In the genomic region with DNA sequence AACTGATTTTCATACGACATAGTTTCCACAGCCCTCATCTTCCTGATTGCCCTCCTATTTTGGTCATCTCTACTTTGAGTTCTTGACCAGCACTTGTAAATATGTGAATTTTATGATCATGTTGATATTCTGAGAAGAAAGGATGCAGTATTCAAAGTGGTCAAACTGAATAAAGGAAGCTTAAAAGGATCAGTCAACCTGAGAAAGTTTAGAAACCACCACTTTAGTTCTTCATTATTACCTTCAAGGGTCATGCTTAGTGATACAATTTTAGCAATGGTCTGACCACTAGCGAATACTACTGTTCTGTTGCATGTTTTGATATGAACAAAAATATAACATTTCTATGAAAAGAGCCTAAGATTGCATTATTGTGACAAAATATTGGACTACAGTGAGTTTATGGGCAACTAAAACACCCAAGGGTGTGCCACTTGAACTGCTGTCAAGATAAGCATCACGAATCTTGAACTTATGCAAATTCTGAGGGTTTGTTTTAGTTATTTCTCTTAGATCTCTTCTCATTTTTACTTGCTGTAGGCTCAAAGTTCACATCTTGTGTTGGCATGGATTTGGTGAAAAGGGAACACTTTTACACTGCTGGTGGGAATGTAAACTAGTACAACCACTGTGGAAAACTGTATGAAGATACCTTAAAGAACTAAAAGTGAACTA, we compare ENCODE assay signal across 15 cellular contexts.
"Had no signal": no experiment of that assay in that cellular context is flagged by ENCODE, and none has a peak within 500 bp of the region (broad histone marks: within the 10 kb centered on the region; RNA-seq: fewer than 3 reads in every experiment).

No MANE protein-coding gene starts in this region.

- DNase-seq: activated CD4-positive, alpha-beta T cell treated with anti-CD3 and anti-CD28 coated beads for 48 hours; activated CD8-positive, alpha-beta T cell treated with anti-CD3 and anti-CD28 coated beads, Interleukin-2, amount 10 ng/mL, durations not matched to agents 7 days and 5 days; activated naive CD4-positive, alpha-beta T cell; foreskin keratinocyte; immature natural killer cell; left colon; mucosa of descending colon; naive thymus-derived CD8-positive, alpha-beta T cell; right lobe of liver; transverse colon had no signal

- H3K4me1 ChIP-seq: prostate gland had no signal

- H3K27me3 ChIP-seq: foreskin keratinocyte, neutrophil, right lobe of liver, transverse colon had no signal

- H3K36me3 Mint-ChIP-seq: immature natural killer cell; stimulated activated effector memory CD8-positive, alpha-beta T cell treated with anti-CD3 and anti-CD28 coated beads, Interleukin-12 subunit alpha, Interleukin-12 subunit beta, amount 100 ng/mL, for 72 hours had no signal

- H3K4me3 Mint-ChIP-seq: activated CD8-positive, alpha-beta T cell treated with anti-CD3 and anti-CD28 coated beads, Interleukin-2, amount 10 ng/mL, durations not matched to agents 7 days and 5 days; activated T-helper 1 cell treated with anti-CD3 and anti-CD28 coated beads, Interleukin-12 subunit alpha, Interleukin-12 subunit beta, Interleukin-2, Interleukin-4 antibody, amounts not matched to agents 30 ng/mL and 10 ng/mL and 1 ng/mL, durations not matched to agents 14 hours and 24 hours and 36 hours; immature natural killer cell; naive thymus-derived CD8-positive, alpha-beta T cell; stimulated activated effector memory CD8-positive, alpha-beta T cell treated with anti-CD3 and anti-CD28 coated beads, Interleukin-12 subunit alpha, Interleukin-12 subunit beta, amount 100 ng/mL, for 72 hours; WTC11 had no signal

- H3K4me1 Mint-ChIP-seq: immature natural killer cell; naive thymus-derived CD8-positive, alpha-beta T cell; stimulated activated effector memory CD8-positive, alpha-beta T cell treated with anti-CD3 and anti-CD28 coated beads, Interleukin-12 subunit alpha, Interleukin-12 subunit beta, amount 100 ng/mL, for 72 hours had no signal

- H3K4me3 ChIP-seq: mucosa of descending colon, prostate gland, right lobe of liver, transverse colon had no signal

- H3K9me3 ChIP-seq: neutrophil, prostate gland, right lobe of liver, transverse colon had no signal

- H3K27ac ChIP-seq: foreskin keratinocyte, neutrophil, prostate gland, right lobe of liver, transverse colon had no signal

- ATAC-seq: activated CD8-positive, alpha-beta T cell treated with anti-CD3 and anti-CD28 coated beads, Interleukin-2, amount 10 ng/mL, durations not matched to agents 7 days and 5 days; foreskin keratinocyte; left colon; mucosa of descending colon; naive thymus-derived CD8-positive, alpha-beta T cell; right lobe of liver; stimulated activated effector memory CD8-positive, alpha-beta T cell treated with anti-CD3 and anti-CD28 coated beads, Interleukin-12 subunit alpha, Interleukin-12 subunit beta, amount 100 ng/mL, for 72 hours; WTC11 had no signal

- H3K27me3 Mint-ChIP-seq: naive thymus-derived CD8-positive, alpha-beta T cell had no signal

- H3K27ac Mint-ChIP-seq: activated CD8-positive, alpha-beta T cell treated with anti-CD3 and anti-CD28 coated beads, Interleukin-2, amount 10 ng/mL, durations not matched to agents 7 days and 5 days; activated T-helper 1 cell treated with anti-CD3 and anti-CD28 coated beads, Interleukin-12 subunit alpha, Interleukin-12 subunit beta, Interleukin-2, Interleukin-4 antibody, amounts not matched to agents 30 ng/mL and 10 ng/mL and 1 ng/mL, durations not matched to agents 14 hours and 24 hours and 36 hours; immature natural killer cell; naive thymus-derived CD8-positive, alpha-beta T cell; stimulated activated effector memory CD8-positive, alpha-beta T cell treated with anti-CD3 and anti-CD28 coated beads, Interleukin-12 subunit alpha, Interleukin-12 subunit beta, amount 100 ng/mL, for 72 hours; WTC11 had no signal

- H3K36me3 ChIP-seq: neutrophil, prostate gland, right lobe of liver, transverse colon had no signal
